In the genomic region with DNA sequence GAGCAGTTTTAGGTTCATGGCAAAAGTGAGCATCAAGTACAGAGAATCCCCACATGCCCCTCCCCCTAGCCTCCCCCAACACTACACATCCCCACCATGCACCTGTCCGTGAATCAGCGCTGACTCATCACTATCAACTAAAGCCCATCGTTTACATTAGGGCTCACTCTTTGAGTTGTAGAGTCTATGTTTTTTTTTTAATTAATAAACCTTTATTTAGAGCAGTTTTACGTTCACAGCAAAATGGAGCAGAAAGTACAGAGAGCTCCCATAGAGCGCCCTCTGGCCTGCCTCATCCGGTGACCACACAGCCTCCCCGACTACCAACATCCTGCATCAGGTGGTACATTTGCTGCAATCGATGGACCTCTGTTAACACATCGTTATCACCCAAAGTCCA, we compare ENCODE assay signal across 22 cellular contexts. TPM values are rescaled to one million over a fixed set of nuclear protein-coding genes. Genes with fewer than 3 reads are reported as not detected.
DNase-seq lines count a peak whose midpoint lies in the region; ATAC-seq, FAIRE-seq and TF ChIP-seq lines count a peak whose summit lies in the region.
"Had no signal": no experiment of that assay in that cellular context is flagged by ENCODE, and none has a peak within 500 bp of the region (broad histone marks: within the 10 kb centered on the region; RNA-seq: fewer than 3 reads in every experiment).

No MANE protein-coding gene starts in this region.

- TF ChIP-seq CTCF in bronchial epithelial cell (IDR thresholded peaks at IDR 0.05; ENCODE audit: insufficient read depth, low read length, severe bottlenecking) (no peak), upper lobe of right lung (IDR thresholded peaks at IDR 0.05) (no peak)

- H3K27me3 ChIP-seq in bronchial epithelial cell (ENCODE audit: control insufficient read depth, insufficient read depth, low read length) (peaks cover 3% of the 10 kb centered on the region), upper lobe of right lung (peaks cover 12% of the 10 kb centered on the region)
- H3K27me3 ChIP-seq: ascending aorta had no signal

- intact Hi-C loops in upper lobe of right lung (cut with DNase I), result no loop called here

- no peak overlapping the region for H3K4me3 ChIP-seq in bronchial epithelial cell (ENCODE audit: low read depth, low read length)
- H3K4me3 ChIP-seq in upper lobe of right lung, result no peak overlapping the region
- H3K4me3 ChIP-seq: ascending aorta, pancreas had no signal

- no peak for ATAC-seq in upper lobe of right lung
- ATAC-seq in GM18907 (IDR thresholded peaks at IDR 0.05; ENCODE audit: unreplicated experiment), result no peak
- ATAC-seq: activated naive CD4-positive, alpha-beta T cell treated with anti-CD3 and anti-CD28 coated beads, Interleukin-2, amount 50 U/mL, for 72 hours; effector memory CD8-positive, alpha-beta T cell; left cardiac atrium; naive thymus-derived CD4-positive, alpha-beta T cell; pancreas; stimulated activated effector memory CD8-positive, alpha-beta T cell treated with anti-CD3 and anti-CD28 coated beads, Interleukin-12 subunit alpha, Interleukin-12 subunit beta, amount 100 ng/mL, for 72 hours had no signal

- peak; percentile 17 for DNase-seq in activated CD8-positive, alpha-beta memory T cell treated with anti-CD3 and anti-CD28 coated beads for 24 hours
- no peak for DNase-seq in activated CD8-positive, alpha-beta memory T cell treated with anti-CD3 and anti-CD28 coated beads, Interleukin-2, amount 50 U/mL, for 48 hours
- DNase-seq in LoVo (ENCODE audit: low spot score) (peak; percentile 12), bronchial epithelial cell (ENCODE audit: low read depth) (peak; percentile 14), upper lobe of right lung (peak; percentile 2), OCI-M2 (lab: John Stamatoyannopoulos, UW; ENCODE audit: unreplicated experiment) (no peak), hepatic stellate cell (ENCODE audit: low spot score) (no peak)
- DNase-seq: effector memory CD8-positive, alpha-beta T cell; left cardiac atrium; naive thymus-derived CD4-positive, alpha-beta T cell; NCI-H2029; pancreas had no signal

- no peak overlapping the region for H3K27ac ChIP-seq in upper lobe of right lung
- H3K27ac ChIP-seq: ascending aorta, pancreas, VCaP had no signal

- H3K9me3 ChIP-seq in upper lobe of right lung, result no peaks in the 10 kb centered on the region
- H3K9me3 ChIP-seq: pancreas had no signal

- FAIRE-seq in bronchial epithelial cell (lab: Jason Lieb, UNC), result no peak
- FAIRE-seq: G401.6, pancreas had no signal

- no peaks in the 10 kb centered on the region for H3K4me1 ChIP-seq in upper lobe of right lung
- H3K4me1 ChIP-seq: ascending aorta, pancreas had no signal

- no peaks in the 10 kb centered on the region for H3K36me3 ChIP-seq in bronchial epithelial cell (ENCODE audit: control insufficient read depth, insufficient read depth, low read length)
- no peaks in the 10 kb centered on the region for H3K36me3 ChIP-seq in upper lobe of right lung
- H3K36me3 ChIP-seq: ascending aorta, pancreas had no signal

RNA-seq across cellular contexts. Expression of a gene that starts 47.9 kb away (rescaled TPM):
- not detected in 2 replicates for total RNA-seq in bronchial epithelial cell
- total RNA-seq in upper lobe of right lung, result 0.46 TPM
- total RNA-seq: ascending aorta; fibroblast of lung; naive thymus-derived CD4-positive, alpha-beta T cell; NCI-H460; SK-MEL-5; T-helper 2 cell treated with Interferon-gamma antibody and Interleukin-4, amounts not matched to agents 100 ng/mL and 5 ng/mL, for 36 hours had no signal

Comparison
In these comparisons a context has a peak if more than half of its experiments do, and no peak if none do; other contexts are left out.
1. DNase-seq: peak in activated CD8-positive, alpha-beta memory T cell treated with anti-CD3 and anti-CD28 coated beads for 24 hours (single experiment), LoVo (single experiment), bronchial epithelial cell (single experiment) and upper lobe of right lung (single experiment); none in activated CD8-positive, alpha-beta memory T cell treated with anti-CD3 and anti-CD28 coated beads, Interleukin-2, amount 50 U/mL, for 48 hours (single experiment), OCI-M2 (single experiment) and hepatic stellate cell (single experiment).